In the genomic region with DNA sequence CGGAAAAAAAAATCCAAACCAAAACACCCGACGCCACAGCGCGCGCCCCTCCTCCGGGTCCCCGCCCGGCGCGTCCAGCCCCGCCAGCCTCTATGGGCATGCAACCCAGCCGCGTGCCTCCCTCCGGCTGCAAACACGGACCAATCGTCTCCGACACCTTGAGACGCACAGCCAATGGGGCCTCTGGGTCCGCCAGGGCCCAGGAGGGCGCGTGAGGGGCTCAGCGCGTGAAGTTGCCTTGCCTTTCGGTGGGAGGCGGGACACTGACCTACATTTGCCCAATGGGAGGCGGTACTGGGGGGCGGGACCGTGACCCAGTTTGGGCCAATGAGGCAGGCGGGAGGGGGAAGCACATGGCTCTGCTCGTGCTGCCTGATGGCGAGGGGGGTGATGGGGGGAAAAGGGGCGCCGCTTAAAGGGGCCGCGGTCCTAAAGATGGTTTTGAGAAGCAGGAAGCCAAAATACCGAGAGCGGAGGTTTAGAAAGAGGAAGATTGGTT, we compare ENCODE assay signal across 1 cellular context.
TF ChIP-seq lines count a peak whose summit lies in the region.

No MANE protein-coding gene starts in this region.

TF ChIP-seq in HEK293, 187 proteins besides CTCF, POLR2A, EP300 and RAD21 (continued from another document and continues in another):
- TF ChIP-seq, protein P1, sequence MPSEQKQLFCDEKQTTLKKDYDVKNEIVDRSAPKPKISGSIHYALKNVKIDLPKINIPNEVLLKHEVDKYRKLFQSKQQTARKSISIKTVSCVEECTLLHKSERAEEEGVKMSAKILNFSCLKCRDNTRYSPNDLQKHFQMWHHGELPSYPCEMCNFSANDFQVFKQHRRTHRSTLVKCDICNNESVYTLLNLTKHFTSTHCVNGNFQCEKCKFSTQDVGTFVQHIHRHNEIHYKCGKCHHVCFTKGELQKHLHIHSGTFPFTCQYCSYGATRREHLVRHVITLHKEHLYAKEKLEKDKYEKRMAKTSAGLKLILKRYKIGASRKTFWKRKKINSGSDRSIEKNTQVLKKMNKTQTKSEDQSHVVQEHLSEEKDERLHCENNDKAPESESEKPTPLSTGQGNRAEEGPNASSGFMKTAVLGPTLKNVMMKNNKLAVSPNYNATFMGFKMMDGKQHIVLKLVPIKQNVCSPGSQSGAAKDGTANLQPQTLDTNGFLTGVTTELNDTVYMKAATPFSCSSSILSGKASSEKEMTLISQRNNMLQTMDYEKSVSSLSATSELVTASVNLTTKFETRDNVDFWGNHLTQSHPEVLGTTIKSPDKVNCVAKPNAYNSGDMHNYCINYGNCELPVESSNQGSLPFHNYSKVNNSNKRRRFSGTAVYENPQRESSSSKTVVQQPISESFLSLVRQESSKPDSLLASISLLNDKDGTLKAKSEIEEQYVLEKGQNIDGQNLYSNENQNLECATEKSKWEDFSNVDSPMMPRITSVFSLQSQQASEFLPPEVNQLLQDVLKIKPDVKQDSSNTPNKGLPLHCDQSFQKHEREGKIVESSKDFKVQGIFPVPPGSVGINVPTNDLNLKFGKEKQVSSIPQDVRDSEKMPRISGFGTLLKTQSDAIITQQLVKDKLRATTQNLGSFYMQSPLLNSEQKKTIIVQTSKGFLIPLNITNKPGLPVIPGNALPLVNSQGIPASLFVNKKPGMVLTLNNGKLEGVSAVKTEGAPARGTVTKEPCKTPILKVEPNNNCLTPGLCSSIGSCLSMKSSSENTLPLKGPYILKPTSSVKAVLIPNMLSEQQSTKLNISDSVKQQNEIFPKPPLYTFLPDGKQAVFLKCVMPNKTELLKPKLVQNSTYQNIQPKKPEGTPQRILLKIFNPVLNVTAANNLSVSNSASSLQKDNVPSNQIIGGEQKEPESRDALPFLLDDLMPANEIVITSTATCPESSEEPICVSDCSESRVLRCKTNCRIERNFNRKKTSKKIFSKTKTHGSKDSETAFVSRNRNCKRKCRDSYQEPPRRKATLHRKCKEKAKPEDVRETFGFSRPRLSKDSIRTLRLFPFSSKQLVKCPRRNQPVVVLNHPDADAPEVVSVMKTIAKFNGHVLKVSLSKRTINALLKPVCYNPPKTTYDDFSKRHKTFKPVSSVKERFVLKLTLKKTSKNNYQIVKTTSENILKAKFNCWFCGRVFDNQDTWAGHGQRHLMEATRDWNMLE (tag by site-specific recombination; conservative IDR thresholded peaks at IDR 0.05; ENCODE audit: low read depth), result no peak
- TF ChIP-seq ZNF670 (tag by site-specific recombination; IDR thresholded peaks at IDR 0.05; ENCODE audit: low read depth) (no peak), SP3 (tag by site-specific recombination; IDR thresholded peaks at IDR 0.05) (peak; percentile 96), REPIN1 (tag by site-specific recombination; IDR thresholded peaks at IDR 0.05; ENCODE audit: low read depth) (no peak), EGR2 (tag by site-specific recombination; IDR thresholded peaks at IDR 0.05; ENCODE audit: low read depth) (no peak), ZNF623 (tag by site-specific recombination; IDR thresholded peaks at IDR 0.05) (no peak), HOXC10 (CRISPR knock-in tag; IDR thresholded peaks at IDR 0.05) (no peak), GLIS1 (tag by site-specific recombination; IDR thresholded peaks at IDR 0.05) (peak; percentile 68; the same call in 1 of the 2 replicates), ZBTB17 (tag by site-specific recombination; IDR thresholded peaks at IDR 0.05) (peak; percentile 74), ZNF660 (tag by site-specific recombination; IDR thresholded peaks at IDR 0.05) (no peak), ZNF391 (tag by site-specific recombination; IDR thresholded peaks at IDR 0.05; ENCODE audit: borderline replicate concordance, low read depth) (no peak), ZNF24 (tag by site-specific recombination; IDR thresholded peaks at IDR 0.05) (no peak), MZF1 (tag by site-specific recombination; IDR thresholded peaks at IDR 0.05; ENCODE audit: borderline replicate concordance) (no peak), ZNF266 (tag by site-specific recombination; IDR thresholded peaks at IDR 0.05; ENCODE audit: low read depth) (no peak), ZNF629 (tag by site-specific recombination; IDR thresholded peaks at IDR 0.05) (peak; percentile 78), ZNF701 (tag by site-specific recombination; IDR thresholded peaks at IDR 0.05) (no peak), BCL11A (tag by site-specific recombination; IDR thresholded peaks at IDR 0.05; ENCODE audit: low read depth) (0 out of 2 replicates have a peak, but pooled peaks have one; percentile 12), SALL2 (tag by site-specific recombination; IDR thresholded peaks at IDR 0.05; ENCODE audit: borderline replicate concordance) (no peak), ZBTB8A (tag by site-specific recombination; IDR thresholded peaks at IDR 0.05) (peak; percentile 100), ZNF311 (tag by site-specific recombination; IDR thresholded peaks at IDR 0.05; ENCODE audit: borderline replicate concordance) (no peak), ZNF302 (tag by site-specific recombination; IDR thresholded peaks at IDR 0.05; ENCODE audit: low read depth) (no peak), OSR2 (tag by site-specific recombination; IDR thresholded peaks at IDR 0.05) (no peak), ZNF324 (tag by site-specific recombination; IDR thresholded peaks at IDR 0.05) (no peak), ZNF37A (tag by site-specific recombination; IDR thresholded peaks at IDR 0.05) (no peak), ZNF521 (tag by site-specific recombination; IDR thresholded peaks at IDR 0.05) (no peak), ZNF354C (tag by site-specific recombination; IDR thresholded peaks at IDR 0.05; ENCODE audit: borderline replicate concordance, low read depth) (no peak), GLI4 (tag by site-specific recombination; IDR thresholded peaks at IDR 0.05) (no peak), ZFP37 (tag by site-specific recombination; IDR thresholded peaks at IDR 0.05) (no peak), RBAK (tag by site-specific recombination; IDR thresholded peaks at IDR 0.05) (no peak), ZNF202 (tag by site-specific recombination; IDR thresholded peaks at IDR 0.05; ENCODE audit: borderline replicate concordance) (no peak), ZNF600 (tag by site-specific recombination; IDR thresholded peaks at IDR 0.05) (no peak)
- TF ChIP-seq, protein P2, sequence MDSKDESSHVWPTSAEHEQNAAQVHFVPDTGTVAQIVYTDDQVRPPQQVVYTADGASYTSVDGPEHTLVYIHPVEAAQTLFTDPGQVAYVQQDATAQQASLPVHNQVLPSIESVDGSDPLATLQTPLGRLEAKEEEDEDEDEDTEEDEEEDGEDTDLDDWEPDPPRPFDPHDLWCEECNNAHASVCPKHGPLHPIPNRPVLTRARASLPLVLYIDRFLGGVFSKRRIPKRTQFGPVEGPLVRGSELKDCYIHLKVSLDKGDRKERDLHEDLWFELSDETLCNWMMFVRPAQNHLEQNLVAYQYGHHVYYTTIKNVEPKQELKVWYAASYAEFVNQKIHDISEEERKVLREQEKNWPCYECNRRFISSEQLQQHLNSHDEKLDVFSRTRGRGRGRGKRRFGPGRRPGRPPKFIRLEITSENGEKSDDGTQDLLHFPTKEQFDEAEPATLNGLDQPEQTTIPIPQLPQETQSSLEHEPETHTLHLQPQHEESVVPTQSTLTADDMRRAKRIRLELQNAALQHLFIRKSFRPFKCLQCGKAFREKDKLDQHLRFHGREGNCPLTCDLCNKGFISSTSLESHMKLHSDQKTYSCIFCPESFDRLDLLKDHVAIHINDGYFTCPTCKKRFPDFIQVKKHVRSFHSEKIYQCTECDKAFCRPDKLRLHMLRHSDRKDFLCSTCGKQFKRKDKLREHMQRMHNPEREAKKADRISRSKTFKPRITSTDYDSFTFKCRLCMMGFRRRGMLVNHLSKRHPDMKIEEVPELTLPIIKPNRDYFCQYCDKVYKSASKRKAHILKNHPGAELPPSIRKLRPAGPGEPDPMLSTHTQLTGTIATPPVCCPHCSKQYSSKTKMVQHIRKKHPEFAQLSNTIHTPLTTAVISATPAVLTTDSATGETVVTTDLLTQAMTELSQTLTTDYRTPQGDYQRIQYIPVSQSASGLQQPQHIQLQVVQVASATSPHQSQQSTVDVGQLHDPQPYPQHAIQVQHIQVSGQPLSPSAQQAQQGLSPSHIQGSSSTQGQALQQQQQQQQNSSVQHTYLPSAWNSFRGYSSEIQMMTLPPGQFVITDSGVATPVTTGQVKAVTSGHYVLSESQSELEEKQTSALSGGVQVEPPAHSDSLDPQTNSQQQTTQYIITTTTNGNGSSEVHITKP (tag by site-specific recombination; IDR thresholded peaks at IDR 0.05), result peak; percentile 38; the same call in 1 of the 2 replicates
- TF ChIP-seq, protein P3, sequence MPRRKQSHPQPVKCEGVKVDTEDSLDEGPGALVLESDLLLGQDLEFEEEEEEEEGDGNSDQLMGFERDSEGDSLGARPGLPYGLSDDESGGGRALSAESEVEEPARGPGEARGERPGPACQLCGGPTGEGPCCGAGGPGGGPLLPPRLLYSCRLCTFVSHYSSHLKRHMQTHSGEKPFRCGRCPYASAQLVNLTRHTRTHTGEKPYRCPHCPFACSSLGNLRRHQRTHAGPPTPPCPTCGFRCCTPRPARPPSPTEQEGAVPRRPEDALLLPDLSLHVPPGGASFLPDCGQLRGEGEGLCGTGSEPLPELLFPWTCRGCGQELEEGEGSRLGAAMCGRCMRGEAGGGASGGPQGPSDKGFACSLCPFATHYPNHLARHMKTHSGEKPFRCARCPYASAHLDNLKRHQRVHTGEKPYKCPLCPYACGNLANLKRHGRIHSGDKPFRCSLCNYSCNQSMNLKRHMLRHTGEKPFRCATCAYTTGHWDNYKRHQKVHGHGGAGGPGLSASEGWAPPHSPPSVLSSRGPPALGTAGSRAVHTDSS (tag by site-specific recombination; IDR thresholded peaks at IDR 0.05), result no peak
- TF ChIP-seq, protein P4, sequence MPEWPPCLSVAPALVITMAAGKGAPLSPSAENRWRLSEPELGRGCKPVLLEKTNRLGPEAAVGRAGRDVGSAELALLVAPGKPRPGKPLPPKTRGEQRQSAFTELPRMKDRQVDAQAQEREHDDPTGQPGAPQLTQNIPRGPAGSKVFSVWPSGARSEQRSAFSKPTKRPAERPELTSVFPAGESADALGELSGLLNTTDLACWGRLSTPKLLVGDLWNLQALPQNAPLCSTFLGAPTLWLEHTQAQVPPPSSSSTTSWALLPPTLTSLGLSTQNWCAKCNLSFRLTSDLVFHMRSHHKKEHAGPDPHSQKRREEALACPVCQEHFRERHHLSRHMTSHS (tag by site-specific recombination; IDR thresholded peaks at IDR 0.05), result no peak
- TF ChIP-seq, protein P5, sequence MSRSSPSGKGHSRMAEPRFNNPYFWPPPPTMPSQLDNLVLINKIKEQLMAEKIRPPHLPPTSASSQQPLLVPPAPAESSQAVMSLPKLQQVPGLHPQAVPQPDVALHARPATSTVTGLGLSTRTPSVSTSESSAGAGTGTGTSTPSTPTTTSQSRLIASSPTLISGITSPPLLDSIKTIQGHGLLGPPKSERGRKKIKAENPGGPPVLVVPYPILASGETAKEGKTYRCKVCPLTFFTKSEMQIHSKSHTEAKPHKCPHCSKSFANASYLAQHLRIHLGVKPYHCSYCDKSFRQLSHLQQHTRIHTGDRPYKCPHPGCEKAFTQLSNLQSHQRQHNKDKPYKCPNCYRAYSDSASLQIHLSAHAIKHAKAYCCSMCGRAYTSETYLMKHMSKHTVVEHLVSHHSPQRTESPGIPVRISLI (tag by site-specific recombination; IDR thresholded peaks at IDR 0.05), result peak; percentile 1; the same call in 1 of the 2 replicates
- TF ChIP-seq, protein P6, sequence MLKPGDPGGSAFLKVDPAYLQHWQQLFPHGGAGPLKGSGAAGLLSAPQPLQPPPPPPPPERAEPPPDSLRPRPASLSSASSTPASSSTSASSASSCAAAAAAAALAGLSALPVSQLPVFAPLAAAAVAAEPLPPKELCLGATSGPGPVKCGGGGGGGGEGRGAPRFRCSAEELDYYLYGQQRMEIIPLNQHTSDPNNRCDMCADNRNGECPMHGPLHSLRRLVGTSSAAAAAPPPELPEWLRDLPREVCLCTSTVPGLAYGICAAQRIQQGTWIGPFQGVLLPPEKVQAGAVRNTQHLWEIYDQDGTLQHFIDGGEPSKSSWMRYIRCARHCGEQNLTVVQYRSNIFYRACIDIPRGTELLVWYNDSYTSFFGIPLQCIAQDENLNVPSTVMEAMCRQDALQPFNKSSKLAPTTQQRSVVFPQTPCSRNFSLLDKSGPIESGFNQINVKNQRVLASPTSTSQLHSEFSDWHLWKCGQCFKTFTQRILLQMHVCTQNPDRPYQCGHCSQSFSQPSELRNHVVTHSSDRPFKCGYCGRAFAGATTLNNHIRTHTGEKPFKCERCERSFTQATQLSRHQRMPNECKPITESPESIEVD (tag by site-specific recombination; IDR thresholded peaks at IDR 0.05), result no peak
- TF ChIP-seq, protein P7, sequence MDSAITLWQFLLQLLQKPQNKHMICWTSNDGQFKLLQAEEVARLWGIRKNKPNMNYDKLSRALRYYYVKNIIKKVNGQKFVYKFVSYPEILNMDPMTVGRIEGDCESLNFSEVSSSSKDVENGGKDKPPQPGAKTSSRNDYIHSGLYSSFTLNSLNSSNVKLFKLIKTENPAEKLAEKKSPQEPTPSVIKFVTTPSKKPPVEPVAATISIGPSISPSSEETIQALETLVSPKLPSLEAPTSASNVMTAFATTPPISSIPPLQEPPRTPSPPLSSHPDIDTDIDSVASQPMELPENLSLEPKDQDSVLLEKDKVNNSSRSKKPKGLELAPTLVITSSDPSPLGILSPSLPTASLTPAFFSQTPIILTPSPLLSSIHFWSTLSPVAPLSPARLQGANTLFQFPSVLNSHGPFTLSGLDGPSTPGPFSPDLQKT (IDR thresholded peaks at IDR 0.05; ENCODE audit: borderline replicate concordance, low read depth, low read length), result no peak
- TF ChIP-seq, protein P8, sequence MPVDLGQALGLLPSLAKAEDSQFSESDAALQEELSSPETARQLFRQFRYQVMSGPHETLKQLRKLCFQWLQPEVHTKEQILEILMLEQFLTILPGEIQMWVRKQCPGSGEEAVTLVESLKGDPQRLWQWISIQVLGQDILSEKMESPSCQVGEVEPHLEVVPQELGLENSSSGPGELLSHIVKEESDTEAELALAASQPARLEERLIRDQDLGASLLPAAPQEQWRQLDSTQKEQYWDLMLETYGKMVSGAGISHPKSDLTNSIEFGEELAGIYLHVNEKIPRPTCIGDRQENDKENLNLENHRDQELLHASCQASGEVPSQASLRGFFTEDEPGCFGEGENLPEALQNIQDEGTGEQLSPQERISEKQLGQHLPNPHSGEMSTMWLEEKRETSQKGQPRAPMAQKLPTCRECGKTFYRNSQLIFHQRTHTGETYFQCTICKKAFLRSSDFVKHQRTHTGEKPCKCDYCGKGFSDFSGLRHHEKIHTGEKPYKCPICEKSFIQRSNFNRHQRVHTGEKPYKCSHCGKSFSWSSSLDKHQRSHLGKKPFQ (tag by site-specific recombination; IDR thresholded peaks at IDR 0.05), result no peak
- TF ChIP-seq, protein P9, sequence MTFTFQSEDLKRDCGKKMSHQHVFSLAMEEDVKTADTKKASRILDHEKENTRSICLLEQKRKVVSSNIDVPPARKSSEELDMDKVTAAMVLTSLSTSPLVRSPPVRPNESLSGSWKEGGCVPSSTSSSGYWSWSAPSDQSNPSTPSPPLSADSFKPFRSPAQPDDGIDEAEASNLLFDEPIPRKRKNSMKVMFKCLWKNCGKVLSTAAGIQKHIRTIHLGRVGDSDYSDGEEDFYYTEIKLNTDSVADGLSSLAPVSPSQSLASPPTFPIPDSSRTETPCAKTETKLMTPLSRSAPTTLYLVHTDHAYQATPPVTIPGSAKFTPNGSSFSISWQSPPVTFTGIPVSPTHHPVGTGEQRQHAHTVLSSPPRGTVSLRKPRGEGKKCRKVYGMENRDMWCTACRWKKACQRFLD (tag by site-specific recombination; IDR thresholded peaks at IDR 0.05), result no peak
